8 cellular contexts compared by ENCODE assay signal in the genomic region with DNA sequence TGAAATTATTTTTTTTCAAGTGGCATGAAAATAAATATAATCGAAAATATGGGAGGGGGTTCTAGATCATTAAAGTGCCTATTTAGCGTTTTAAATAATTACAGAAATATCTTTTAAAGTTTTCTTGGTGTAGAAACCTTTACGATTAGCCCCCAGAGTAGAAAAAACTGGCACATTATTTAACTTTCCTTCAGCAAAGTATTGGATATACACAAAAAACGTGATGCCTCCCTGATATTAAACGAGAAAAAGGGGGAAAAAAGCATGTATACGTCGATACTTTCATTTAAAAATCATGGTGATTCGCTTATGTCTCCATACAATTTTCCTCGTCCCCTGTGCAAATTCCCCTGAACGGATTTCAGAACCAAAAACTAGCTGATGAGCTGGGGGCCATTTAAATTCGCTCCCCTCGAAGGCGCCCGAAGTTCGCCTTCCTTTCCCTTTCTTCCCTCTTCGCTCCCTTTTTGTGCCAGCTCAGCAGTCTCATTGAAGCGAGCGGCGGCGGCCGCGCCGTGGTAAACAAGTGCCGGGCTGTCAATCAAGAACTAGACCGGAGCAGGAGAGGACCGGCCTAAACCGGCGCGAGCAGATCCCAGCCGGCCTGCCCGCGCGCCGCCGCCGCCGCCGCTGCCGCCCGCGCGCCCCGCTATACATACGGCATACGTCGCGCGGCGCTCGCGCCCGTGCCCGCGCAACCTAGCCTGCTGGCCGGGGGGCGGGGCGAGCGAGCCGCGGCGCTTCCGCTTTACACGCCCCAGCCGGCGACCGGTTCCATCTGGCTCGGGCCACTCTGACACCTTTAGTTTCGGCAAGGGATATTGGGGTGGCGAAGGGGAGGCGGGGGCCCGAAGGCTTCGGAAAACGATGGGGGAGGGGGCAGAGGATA. TPM values are rescaled to one million over a fixed set of nuclear protein-coding genes. Genes with fewer than 3 reads are reported as not detected.
A peak's percentile ranks its signal among the peaks of the same experiment; 100 is the strongest.
DNase-seq lines count a peak whose midpoint lies in the region; ATAC-seq and FAIRE-seq lines count a peak whose summit lies in the region.

No MANE protein-coding gene starts in this region.

- peak; percentile 92 for FAIRE-seq in GM19239 (lab: Jason Lieb, UNC)
- peak; percentile 36 for FAIRE-seq in colon (lab: Jason Lieb, UNC)

- ATAC-seq in HG03442 (IDR thresholded peaks at IDR 0.05; ENCODE audit: unreplicated experiment) (peak; percentile 61), left colon (peak; percentile 70)

- DNase-seq in Ammon's horn (ENCODE audit: low spot score) (peak; percentile 94), GM19239 (ENCODE audit: insufficient read length, low spot score) (peak; percentile 48), NCI-H524 (lab: John Stamatoyannopoulos, UW) (peak; percentile 90 to 95), left colon (peak; percentile 94 to 98)
- DNase-seq in activated CD4-positive, alpha-beta T cell treated with anti-CD3 and anti-CD28 coated beads for 48 hours = peak; percentile 96
- DNase-seq in stimulated activated CD4-positive, alpha-beta T cell treated with anti-CD3 and anti-CD28 coated beads, Interleukin-1b, Interleukin-23, amount 100 ng/mL, for 4 hours (ENCODE audit: low read depth in 2 of 2) = peak; percentile 90 to 95

- intact Hi-C loops in left colon (cut with DNase I, micrococcal nuclease) = loop anchor here (5.0 to 10.0 kb wide), 3 partner anchors 98 to 275 kb away; no protein-coding TSS in a partner anchor

RNA-seq across cellular contexts. Expression of a gene that starts 3.3 kb away (rescaled TPM):
- total RNA-seq in left colon = 10 to 100 TPM; 14.5 to 33.0 TPM

Comparison
In these comparisons a context has a peak if more than half of its experiments do, and no peak if none do; other contexts are left out.
1. Peak in every context shown above with its lines: DNase-seq and ATAC-seq.